In the genomic region with DNA sequence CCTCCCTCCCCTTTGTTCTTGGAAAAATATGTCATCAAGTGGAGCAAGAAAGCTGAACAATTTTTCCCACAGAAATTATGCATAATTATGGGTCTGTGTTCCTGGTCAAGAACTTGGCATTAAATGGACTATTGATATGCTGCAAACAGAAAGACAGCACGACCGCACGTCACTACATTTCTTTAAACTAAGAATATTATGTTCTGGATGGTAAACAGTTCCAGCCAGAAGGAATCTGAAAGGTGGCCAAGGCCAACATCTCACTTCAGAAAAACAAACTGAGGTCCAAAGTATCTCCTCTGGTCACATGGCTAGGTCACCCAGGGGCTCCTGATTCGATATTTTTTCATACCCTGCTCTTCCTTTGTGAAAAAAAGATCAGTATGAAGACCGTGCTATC, we compare ENCODE assay signal across 18 cellular contexts.
DNase-seq lines count a peak whose midpoint lies in the region; ATAC-seq and TF ChIP-seq lines count a peak whose summit lies in the region.
"Had no signal": no experiment of that assay in that cellular context is flagged by ENCODE, and none has a peak within 500 bp of the region (broad histone marks: within the 10 kb centered on the region; RNA-seq: fewer than 3 reads in every experiment).

No MANE protein-coding gene starts in this region.

- no peak overlapping the region for H2AFZ ChIP-seq in IMR-90 (replicated peaks; ENCODE audit: low read length, poor library complexity)
- H2AFZ ChIP-seq in mesenchymal stem cell (ENCODE audit: low read depth, low read length) = no peak overlapping the region
- H2AFZ ChIP-seq: GM23248 had no signal

- peaks cover 5% of the 10 kb centered on the region for H3K4me1 ChIP-seq in IMR-90 (ENCODE audit: control insufficient read depth, insufficient read depth, low read length)
- no peaks in the 10 kb centered on the region for H3K4me1 ChIP-seq in mesenchymal stem cell (ENCODE audit: control insufficient read depth, insufficient read depth, low read depth, low read length)
- peaks cover 11 to 46% (median 22%) of the 10 kb centered on the region in 4 donors for H3K4me1 ChIP-seq in stomach

- no peak overlapping the region for H3K9ac ChIP-seq in IMR-90 (ENCODE audit: low read depth, low read length)
- no peak overlapping the region for H3K9ac ChIP-seq in mesenchymal stem cell (ENCODE audit: low read length)
- H3K9ac ChIP-seq: GM23248 had no signal

- 0 out of 3 replicates have a peak overlapping the region, but pooled peaks have one; percentile 50 for H2BK15ac ChIP-seq in IMR-90 (ENCODE audit: low read depth, low read length)
- H2BK15ac ChIP-seq in mesenchymal stem cell (ENCODE audit: low read depth, poor library complexity, severe bottlenecking) = no peak overlapping the region

- H3K4me3 ChIP-seq in IMR-90 (ENCODE audit: insufficient read depth, low read depth, low read length) (no peak overlapping the region), choroid plexus epithelial cell (ENCODE audit: low read depth, low read length) (no peak overlapping the region), mesenchymal stem cell (ENCODE audit: insufficient read depth in 1 of 2, low read depth in 1 of 2, low read length in 2 of 2) (no peak overlapping the region), stomach (no peak overlapping the region)
- H3K4me3 ChIP-seq: GM23248 had no signal

- H3K18ac ChIP-seq in IMR-90 (ENCODE audit: low read depth, low read length) (no peak overlapping the region), mesenchymal stem cell (ENCODE audit: low read depth in 1 of 2, low read length in 2 of 2) (peak overlapping the region; percentile 22 to 34)

- no peaks in the 10 kb centered on the region for H3K9me3 ChIP-seq in IMR-90 (ENCODE audit: control insufficient read depth, insufficient read depth, low read length)
- no peaks in the 10 kb centered on the region for H3K9me3 ChIP-seq in mesenchymal stem cell (ENCODE audit: control insufficient read depth, low read length)
- no peaks in the 10 kb centered on the region for H3K9me3 ChIP-seq in stomach
- H3K9me3 ChIP-seq: BE2C had no signal

- H3K14ac ChIP-seq in IMR-90 (replicated peaks; ENCODE audit: low read depth, low read length) (no peak overlapping the region), mesenchymal stem cell (ENCODE audit: low read length in 2 of 2) (no peak overlapping the region)

- TF ChIP-seq CTCF in IMR-90 (conservative IDR thresholded peaks at IDR 0.05; ENCODE audit: low read depth, low read length) = no peak
- TF ChIP-seq CTCF in choroid plexus epithelial cell (conservative IDR thresholded peaks at IDR 0.05; ENCODE audit: low read depth, low read length) = no peak
- TF ChIP-seq CTCF in stomach (IDR thresholded peaks at IDR 0.05) = no peak

- POLR2A ChIA-PET in IMR-90 (lab: Charles Lee; ENCODE audit: unreplicated experiment) = no interaction called here

- H2AK9ac ChIP-seq in IMR-90 (replicated peaks; ENCODE audit: low read depth, low read length, poor library complexity) = no peak overlapping the region

- intact Hi-C loops in IMR-90 (cut with micrococcal nuclease) (no loop called here), stomach (cut with DNase I; ENCODE audit: low total_unique reads) (no loop called here), head of caudate nucleus (cut with DNase I) (no loop called here)

- H2AK5ac ChIP-seq in IMR-90 (ENCODE audit: low read depth, low read length) (no peak overlapping the region), mesenchymal stem cell (ENCODE audit: low read length, severe bottlenecking) (no peak overlapping the region)

- H2BK20ac ChIP-seq in IMR-90 (ENCODE audit: low read depth, low read length) = no peak overlapping the region

- WGBS in IMR-90 (ENCODE audit: extremely low coverage in 2 of 2, insufficient read length in 1 of 2), 2 experiments = no CpG with 5 or more reads among the region's 5 CpGs
- WGBS in mesenchymal stem cell = 94% methylated on average over 3 of the region's 5 CpGs
- 37 to 68% (median 42%) methylated on average over 5 of the region's 5 CpGs for WGBS in stomach, 5 donors

- H3K27me3 ChIP-seq in IMR-90 (ENCODE audit: control insufficient read depth, insufficient read depth, low read length) (no peaks in the 10 kb centered on the region), mesenchymal stem cell (ENCODE audit: control insufficient read depth in 1 of 2, insufficient read depth in 1 of 2, low read length in 2 of 2) (no peaks in the 10 kb centered on the region), stomach (no peaks in the 10 kb centered on the region)
- H3K27me3 ChIP-seq: BE2C had no signal

- DNase-seq in IMR-90 = no peak
- peak; percentile 85 for DNase-seq in choroid plexus epithelial cell (ENCODE audit: low read depth)
- DNase-seq in mesenchymal stem cell = no peak
- no peak for DNase-seq in stomach
- DNase-seq in activated CD4-positive, CD25-positive, alpha-beta regulatory T cell (lab: John Stamatoyannopoulos, UW) = no peak
- DNase-seq in head of caudate nucleus = no peak
- DNase-seq: BE2C; CD8-positive, alpha-beta T cell; DMS79 treated with DMSO at 0.1 percent for 48 hours; GM23248; NCI-H1417; NCI-H1930; NCI-H2171; NCI-H82 had no signal

- no peak overlapping the region for H3K56ac ChIP-seq in IMR-90 (ENCODE audit: extremely low read depth, insufficient read depth, low read length)

- no peak overlapping the region for H4K8ac ChIP-seq in IMR-90 (ENCODE audit: low read depth in 2 of 2, low read length in 2 of 2)
- no peak overlapping the region for H4K8ac ChIP-seq in mesenchymal stem cell (ENCODE audit: low read length)

- peak overlapping the region in 1 of 2 experiments; percentile 31 for H2BK12ac ChIP-seq in mesenchymal stem cell (ENCODE audit: low read length in 2 of 2)

- no peak overlapping the region for H3K27ac ChIP-seq in IMR-90 (ENCODE audit: insufficient read depth, low read length)
- H3K27ac ChIP-seq in mesenchymal stem cell (ENCODE audit: low read length, poor library complexity, severe bottlenecking) = no peak overlapping the region
- peak overlapping the region in 3 of 5 donors; percentile 22 to 74 (median 64) for H3K27ac ChIP-seq in stomach
- H3K27ac ChIP-seq: GM23248 had no signal

- H3K4ac ChIP-seq in IMR-90 (ENCODE audit: low read depth, low read length) (no peak overlapping the region), mesenchymal stem cell (ENCODE audit: low read depth in 1 of 2, low read length in 2 of 2) (no peak overlapping the region)

- no peaks in the 10 kb centered on the region for H3K79me1 ChIP-seq in IMR-90 (ENCODE audit: low read depth in 1 of 2, low read length in 2 of 2)
- H3K79me1 ChIP-seq in mesenchymal stem cell (replicated peaks; ENCODE audit: low read length, poor library complexity, severe bottlenecking) = no peaks in the 10 kb centered on the region

- no TSS peak for BruUV-seq in IMR-90 (replicated peaks; lab: Mats Ljungman, UMichigan)

- H2BK5ac ChIP-seq in IMR-90 (ENCODE audit: low read depth, low read length, poor library complexity, severe bottlenecking) (no peak overlapping the region), mesenchymal stem cell (ENCODE audit: low read depth, low read length, poor library complexity, severe bottlenecking) (no peak overlapping the region)

- CTCF ChIA-PET in IMR-90 (lab: Yijun Ruan, JAX) = interaction anchor here (1.1 to 1.2 kb wide), 2 partner anchors 127 to 686 kb away, joined by 3 read pairs; no protein-coding TSS in a partner anchor

- ATAC-seq in IMR-90 (ENCODE audit: low read depth) (no peak), HG03196 (IDR thresholded peaks at IDR 0.05; ENCODE audit: unreplicated experiment) (no peak), HG02610 (IDR thresholded peaks at IDR 0.05; ENCODE audit: unreplicated experiment) (no peak)
- ATAC-seq: CD8-positive, alpha-beta T cell; Panc1; Right ventricle myocardium inferior had no signal

- in situ Hi-C loops in IMR-90 (cut with MboI; ENCODE audit: low sequenced_read_pairs) = no loop called here

- H4K20me1 ChIP-seq in IMR-90 (ENCODE audit: insufficient read depth, low read length) = no peaks in the 10 kb centered on the region

- TF ChIP-seq POLR2A in IMR-90 (IDR thresholded peaks at IDR 0.05; ENCODE audit: low read depth, low read length) (no peak), stomach (IDR thresholded peaks at IDR 0.05) (no peak)

- no peak for TF ChIP-seq RAD21 in IMR-90 (IDR thresholded peaks at IDR 0.05; ENCODE audit: low read length)

- no peaks in the 10 kb centered on the region for H3K36me3 ChIP-seq in IMR-90 (ENCODE audit: control insufficient read depth, insufficient read depth, low read length)
- H3K36me3 ChIP-seq in mesenchymal stem cell (ENCODE audit: control insufficient read depth in 1 of 2, insufficient read depth in 2 of 2, low read depth in 1 of 2, low read length in 2 of 2) = no peaks in the 10 kb centered on the region
- no peaks in the 10 kb centered on the region for H3K36me3 ChIP-seq in stomach
- H3K36me3 ChIP-seq: BE2C had no signal

- H4K91ac ChIP-seq in IMR-90 (ENCODE audit: insufficient read depth, low read depth, low read length) = no peak overlapping the region
- H4K91ac ChIP-seq in mesenchymal stem cell (ENCODE audit: low read length) = no peak overlapping the region

- dilution Hi-C loops in IMR-90 (cut with HindIII; ENCODE audit: low sequenced_read_pairs, unreplicated experiment) = no loop called here

- peaks cover 3% of the 10 kb centered on the region; the same call in 1 of the 2 replicates for H3K9me1 ChIP-seq in IMR-90 (ENCODE audit: insufficient read depth, low read length)

- H4K5ac ChIP-seq in IMR-90 (ENCODE audit: low read depth, low read length) = no peak overlapping the region; the same call in 1 of the 2 replicates

- no peak for TF ChIP-seq EP300 in stomach (IDR thresholded peaks at IDR 0.05)

- H3K23ac ChIP-seq in IMR-90 (ENCODE audit: low read depth, low read length) (no peak overlapping the region), mesenchymal stem cell (ENCODE audit: low read length in 2 of 2) (no peak overlapping the region)

- no peak overlapping the region for H2BK120ac ChIP-seq in IMR-90 (ENCODE audit: low read depth, low read length)
- no peak overlapping the region for H2BK120ac ChIP-seq in mesenchymal stem cell (ENCODE audit: low read depth, low read length)

- no peak overlapping the region for H3K4me2 ChIP-seq in IMR-90 (ENCODE audit: low read depth, low read length)
- H3K4me2 ChIP-seq in mesenchymal stem cell (ENCODE audit: low read length, poor library complexity, severe bottlenecking) = no peak overlapping the region

TF ChIP-seq in IMR-90, 13 proteins besides CTCF, POLR2A, EP300 and RAD21 (continues in another document):
- TF ChIP-seq MXI1 (IDR thresholded peaks at IDR 0.05; ENCODE audit: borderline replicate concordance, low read depth, low read length) (no peak), CHD1 (IDR thresholded peaks at IDR 0.05; ENCODE audit: low read depth, low read length) (no peak), RFX5 (IDR thresholded peaks at IDR 0.05; ENCODE audit: low read depth, low read length) (no peak), MAFK (IDR thresholded peaks at IDR 0.05; ENCODE audit: low read depth, low read length) (no peak)
- TF ChIP-seq, protein P1, sequence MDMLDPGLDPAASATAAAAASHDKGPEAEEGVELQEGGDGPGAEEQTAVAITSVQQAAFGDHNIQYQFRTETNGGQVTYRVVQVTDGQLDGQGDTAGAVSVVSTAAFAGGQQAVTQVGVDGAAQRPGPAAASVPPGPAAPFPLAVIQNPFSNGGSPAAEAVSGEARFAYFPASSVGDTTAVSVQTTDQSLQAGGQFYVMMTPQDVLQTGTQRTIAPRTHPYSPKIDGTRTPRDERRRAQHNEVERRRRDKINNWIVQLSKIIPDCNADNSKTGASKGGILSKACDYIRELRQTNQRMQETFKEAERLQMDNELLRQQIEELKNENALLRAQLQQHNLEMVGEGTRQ (IDR thresholded peaks at IDR 0.05; ENCODE audit: low read depth, low read length) = no peak

Comparison
In these comparisons a context has a peak if more than half of its experiments do, and no peak if none do; other contexts are left out.
1. H3K27ac ChIP-seq: peak in stomach (3 of 5); none in IMR-90 (single experiment) and mesenchymal stem cell (single experiment).